ENCODE assay signal across 1 cellular context in the genomic region with DNA sequence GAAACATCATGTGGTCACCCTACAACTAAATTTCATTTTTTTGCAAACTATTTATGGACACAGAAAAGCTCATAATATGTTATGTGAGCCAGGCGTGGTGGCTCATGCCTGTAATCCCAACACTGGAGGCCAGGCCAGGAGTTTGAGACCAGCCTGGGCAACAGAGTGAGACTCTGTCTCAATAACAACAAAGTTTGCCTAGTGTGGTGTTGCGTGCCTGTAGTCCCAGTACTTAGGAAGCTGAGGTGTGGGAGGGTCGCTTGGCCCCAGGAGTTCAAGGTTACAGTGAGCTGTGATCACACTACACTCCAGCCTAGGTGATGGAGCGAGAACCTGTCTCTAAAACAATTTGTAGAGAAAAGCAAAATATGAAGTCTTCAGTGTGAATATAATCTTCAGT.
TF ChIP-seq lines count a peak whose summit lies in the region.

No MANE protein-coding gene starts in this region.

TF ChIP-seq in HepG2, 621 proteins besides CTCF, POLR2A, EP300 and RAD21:
- TF ChIP-seq NR2F6 (IDR thresholded peaks at IDR 0.05) (peak; percentile 63), NR2F6 (CRISPR knock-in tag; IDR thresholded peaks at IDR 0.05) (peak; percentile 52; the same call in 1 of the 2 replicates), NR2F2 (IDR thresholded peaks at IDR 0.05; ENCODE audit: borderline replicate concordance, low read depth) (0 out of 2 replicates have a peak, but pooled peaks have one; percentile 41), ZNF205 (CRISPR knock-in tag; IDR thresholded peaks at IDR 0.05) (peak; percentile 95), SALL1 (CRISPR knock-in tag; IDR thresholded peaks at IDR 0.05) (0 out of 2 replicates have a peak, but pooled peaks have one; percentile 31), GABPA (IDR thresholded peaks at IDR 0.05; ENCODE audit: low read depth, low read length) (no peak), GABPA (CRISPR knock-in tag; IDR thresholded peaks at IDR 0.05; ENCODE audit: low read depth) (no peak), PCBP2 (optimal IDR thresholded peaks at IDR 0.05; ENCODE audit: low read depth, low read length, poor library complexity, severe bottlenecking) (no peak), SIN3B (IDR thresholded peaks at IDR 0.05; ENCODE audit: low read length) (no peak), RARA (CRISPR knock-in tag; IDR thresholded peaks at IDR 0.05) (peak; percentile 48), SALL2 (CRISPR knock-in tag; IDR thresholded peaks at IDR 0.05) (no peak), FOXC1 (CRISPR knock-in tag; IDR thresholded peaks at IDR 0.05; ENCODE audit: borderline replicate concordance) (no peak), ZNF121 (CRISPR knock-in tag; IDR thresholded peaks at IDR 0.05) (peak; percentile 88), KDM1A (CRISPR knock-in tag; IDR thresholded peaks at IDR 0.05) (no peak), FOXO1 (CRISPR knock-in tag; IDR thresholded peaks at IDR 0.05) (0 out of 2 replicates have a peak, but pooled peaks have one; percentile 26), SMAD1 (CRISPR knock-in tag; IDR thresholded peaks at IDR 0.05; ENCODE audit: borderline replicate concordance, low read depth) (no peak), SAP130 (CRISPR knock-in tag; IDR thresholded peaks at IDR 0.05; ENCODE audit: low read depth) (peak; percentile 33; the same call in 1 of the 2 replicates), ZNF567 (CRISPR knock-in tag; IDR thresholded peaks at IDR 0.05; ENCODE audit: borderline replicate concordance) (no peak), ZMYM3 (CRISPR knock-in tag; IDR thresholded peaks at IDR 0.05) (peak; percentile 63), ZNF446 (CRISPR knock-in tag; IDR thresholded peaks at IDR 0.05) (no peak), BCL6 (CRISPR knock-in tag; IDR thresholded peaks at IDR 0.05) (no peak), NR2F1 (CRISPR knock-in tag; IDR thresholded peaks at IDR 0.05) (peak; percentile 45 to 49; a peak in 3 of 4 replicates), ZNF496 (CRISPR knock-in tag; IDR thresholded peaks at IDR 0.05; ENCODE audit: insufficient replicate concordance) (no peak), NR2C2 (CRISPR knock-in tag; IDR thresholded peaks at IDR 0.05; ENCODE audit: borderline replicate concordance) (peak; percentile 41), KLF12 (CRISPR knock-in tag; IDR thresholded peaks at IDR 0.05; ENCODE audit: borderline replicate concordance) (no peak), ZNF274 (CRISPR knock-in tag; IDR thresholded peaks at IDR 0.05) (0 out of 2 replicates have a peak, but pooled peaks have one; percentile 25), ZMYM4 (CRISPR knock-in tag; IDR thresholded peaks at IDR 0.05) (no peak), HOXA3 (CRISPR knock-in tag; IDR thresholded peaks at IDR 0.05) (no peak), SSRP1 (CRISPR knock-in tag; IDR thresholded peaks at IDR 0.05) (no peak), CHD2 (IDR thresholded peaks at IDR 0.05; ENCODE audit: low read depth, low read length) (no peak), ZNF484 (CRISPR knock-in tag; IDR thresholded peaks at IDR 0.05; ENCODE audit: borderline replicate concordance, low read depth) (no peak), HNF4A (CRISPR knock-in tag; IDR thresholded peaks at IDR 0.05) (peak; percentile 21; the same call in 1 of the 2 replicates), ZNF772 (CRISPR knock-in tag; IDR thresholded peaks at IDR 0.05) (no peak)
- TF ChIP-seq, protein P1, sequence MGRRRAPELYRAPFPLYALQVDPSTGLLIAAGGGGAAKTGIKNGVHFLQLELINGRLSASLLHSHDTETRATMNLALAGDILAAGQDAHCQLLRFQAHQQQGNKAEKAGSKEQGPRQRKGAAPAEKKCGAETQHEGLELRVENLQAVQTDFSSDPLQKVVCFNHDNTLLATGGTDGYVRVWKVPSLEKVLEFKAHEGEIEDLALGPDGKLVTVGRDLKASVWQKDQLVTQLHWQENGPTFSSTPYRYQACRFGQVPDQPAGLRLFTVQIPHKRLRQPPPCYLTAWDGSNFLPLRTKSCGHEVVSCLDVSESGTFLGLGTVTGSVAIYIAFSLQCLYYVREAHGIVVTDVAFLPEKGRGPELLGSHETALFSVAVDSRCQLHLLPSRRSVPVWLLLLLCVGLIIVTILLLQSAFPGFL (CRISPR knock-in tag; IDR thresholded peaks at IDR 0.05), result no peak
- TF ChIP-seq, protein P2, sequence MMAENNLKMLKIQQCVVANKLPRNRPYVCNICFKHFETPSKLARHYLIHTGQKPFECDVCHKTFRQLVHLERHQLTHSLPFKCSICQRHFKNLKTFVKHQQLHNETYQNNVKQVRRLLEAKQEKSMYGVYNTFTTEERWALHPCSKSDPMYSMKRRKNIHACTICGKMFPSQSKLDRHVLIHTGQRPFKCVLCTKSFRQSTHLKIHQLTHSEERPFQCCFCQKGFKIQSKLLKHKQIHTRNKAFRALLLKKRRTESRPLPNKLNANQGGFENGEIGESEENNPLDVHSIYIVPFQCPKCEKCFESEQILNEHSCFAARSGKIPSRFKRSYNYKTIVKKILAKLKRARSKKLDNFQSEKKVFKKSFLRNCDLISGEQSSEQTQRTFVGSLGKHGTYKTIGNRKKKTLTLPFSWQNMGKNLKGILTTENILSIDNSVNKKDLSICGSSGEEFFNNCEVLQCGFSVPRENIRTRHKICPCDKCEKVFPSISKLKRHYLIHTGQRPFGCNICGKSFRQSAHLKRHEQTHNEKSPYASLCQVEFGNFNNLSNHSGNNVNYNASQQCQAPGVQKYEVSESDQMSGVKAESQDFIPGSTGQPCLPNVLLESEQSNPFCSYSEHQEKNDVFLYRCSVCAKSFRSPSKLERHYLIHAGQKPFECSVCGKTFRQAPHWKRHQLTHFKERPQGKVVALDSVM (CRISPR knock-in tag; IDR thresholded peaks at IDR 0.05), result peak; percentile 35; the same call in 1 of the 2 replicates
- TF ChIP-seq, protein P3, sequence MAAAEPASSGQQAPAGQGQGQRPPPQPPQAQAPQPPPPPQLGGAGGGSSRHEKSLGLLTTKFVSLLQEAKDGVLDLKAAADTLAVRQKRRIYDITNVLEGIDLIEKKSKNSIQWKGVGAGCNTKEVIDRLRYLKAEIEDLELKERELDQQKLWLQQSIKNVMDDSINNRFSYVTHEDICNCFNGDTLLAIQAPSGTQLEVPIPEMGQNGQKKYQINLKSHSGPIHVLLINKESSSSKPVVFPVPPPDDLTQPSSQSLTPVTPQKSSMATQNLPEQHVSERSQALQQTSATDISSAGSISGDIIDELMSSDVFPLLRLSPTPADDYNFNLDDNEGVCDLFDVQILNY (CRISPR knock-in tag; conservative IDR thresholded peaks at IDR 0.05), result no peak
- TF ChIP-seq, protein P4, sequence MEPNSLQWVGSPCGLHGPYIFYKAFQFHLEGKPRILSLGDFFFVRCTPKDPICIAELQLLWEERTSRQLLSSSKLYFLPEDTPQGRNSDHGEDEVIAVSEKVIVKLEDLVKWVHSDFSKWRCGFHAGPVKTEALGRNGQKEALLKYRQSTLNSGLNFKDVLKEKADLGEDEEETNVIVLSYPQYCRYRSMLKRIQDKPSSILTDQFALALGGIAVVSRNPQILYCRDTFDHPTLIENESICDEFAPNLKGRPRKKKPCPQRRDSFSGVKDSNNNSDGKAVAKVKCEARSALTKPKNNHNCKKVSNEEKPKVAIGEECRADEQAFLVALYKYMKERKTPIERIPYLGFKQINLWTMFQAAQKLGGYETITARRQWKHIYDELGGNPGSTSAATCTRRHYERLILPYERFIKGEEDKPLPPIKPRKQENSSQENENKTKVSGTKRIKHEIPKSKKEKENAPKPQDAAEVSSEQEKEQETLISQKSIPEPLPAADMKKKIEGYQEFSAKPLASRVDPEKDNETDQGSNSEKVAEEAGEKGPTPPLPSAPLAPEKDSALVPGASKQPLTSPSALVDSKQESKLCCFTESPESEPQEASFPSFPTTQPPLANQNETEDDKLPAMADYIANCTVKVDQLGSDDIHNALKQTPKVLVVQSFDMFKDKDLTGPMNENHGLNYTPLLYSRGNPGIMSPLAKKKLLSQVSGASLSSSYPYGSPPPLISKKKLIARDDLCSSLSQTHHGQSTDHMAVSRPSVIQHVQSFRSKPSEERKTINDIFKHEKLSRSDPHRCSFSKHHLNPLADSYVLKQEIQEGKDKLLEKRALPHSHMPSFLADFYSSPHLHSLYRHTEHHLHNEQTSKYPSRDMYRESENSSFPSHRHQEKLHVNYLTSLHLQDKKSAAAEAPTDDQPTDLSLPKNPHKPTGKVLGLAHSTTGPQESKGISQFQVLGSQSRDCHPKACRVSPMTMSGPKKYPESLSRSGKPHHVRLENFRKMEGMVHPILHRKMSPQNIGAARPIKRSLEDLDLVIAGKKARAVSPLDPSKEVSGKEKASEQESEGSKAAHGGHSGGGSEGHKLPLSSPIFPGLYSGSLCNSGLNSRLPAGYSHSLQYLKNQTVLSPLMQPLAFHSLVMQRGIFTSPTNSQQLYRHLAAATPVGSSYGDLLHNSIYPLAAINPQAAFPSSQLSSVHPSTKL (CRISPR knock-in tag; IDR thresholded peaks at IDR 0.05), result peak; percentile 50; the same call in 1 of the 2 replicates
- TF ChIP-seq, protein P5, sequence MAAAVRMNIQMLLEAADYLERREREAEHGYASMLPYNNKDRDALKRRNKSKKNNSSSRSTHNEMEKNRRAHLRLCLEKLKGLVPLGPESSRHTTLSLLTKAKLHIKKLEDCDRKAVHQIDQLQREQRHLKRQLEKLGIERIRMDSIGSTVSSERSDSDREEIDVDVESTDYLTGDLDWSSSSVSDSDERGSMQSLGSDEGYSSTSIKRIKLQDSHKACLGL (CRISPR knock-in tag; IDR thresholded peaks at IDR 0.05), result no peak
